In the genomic region with DNA sequence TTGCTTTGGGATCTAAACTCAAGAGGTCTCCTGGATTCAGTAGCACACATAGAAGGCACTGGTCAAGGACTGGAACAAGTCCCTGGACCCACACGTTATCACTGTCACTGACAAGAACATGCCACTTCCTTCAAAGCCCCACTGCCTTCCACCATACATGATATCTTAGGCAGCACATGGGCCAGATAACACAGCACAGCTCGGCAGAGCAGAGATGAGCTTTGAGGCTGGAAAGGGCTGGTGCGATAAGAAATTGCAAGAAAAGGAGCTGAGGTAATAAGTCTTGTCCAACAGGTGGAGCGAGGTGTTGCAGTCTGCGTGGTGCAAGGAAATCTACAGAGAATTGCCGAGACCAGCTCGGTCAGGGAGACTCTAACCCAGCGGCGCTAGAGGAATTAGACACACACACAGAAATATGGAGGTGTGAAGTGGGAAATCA, we compare ENCODE assay signal across 24 cellular contexts.
DNase-seq lines count a peak whose midpoint lies in the region; ATAC-seq and TF ChIP-seq lines count a peak whose summit lies in the region.
"Had no signal": no experiment of that assay in that cellular context is flagged by ENCODE, and none has a peak within 500 bp of the region (broad histone marks: within the 10 kb centered on the region; RNA-seq: fewer than 3 reads in every experiment).

No MANE protein-coding gene starts in this region.

- H3K79me2 ChIP-seq in H9 (ENCODE audit: insufficient read depth, low read length) = no peaks in the 10 kb centered on the region

- 0 out of 2 replicates have a peak, but pooled peaks cover 2% of the 10 kb centered on the region for H3K4me1 ChIP-seq in H9 (ENCODE audit: insufficient read depth, low read length)
- peaks cover 0 to 6% (median 0%) of the 10 kb centered on the region in 4 donors for H3K4me1 ChIP-seq in esophagus muscularis mucosa
- H3K4me1 ChIP-seq: right atrium auricular region, vagina had no signal

- no peak overlapping the region for H2BK20ac ChIP-seq in H9 (ENCODE audit: low read depth, low read length, poor library complexity, severe bottlenecking)

- no peaks in the 10 kb centered on the region; a peak in 1 of 7 replicates for H3K36me3 Mint-ChIP-seq in H9 (ENCODE audit: insufficient read depth in 1 of 3, low read depth in 3 of 3)
- H3K36me3 Mint-ChIP-seq: brain, memory B cell, naive B cell had no signal

- H3K27me3 Mint-ChIP-seq in H9 (ENCODE audit: low read depth) = peaks cover 5% of the 10 kb centered on the region; the same call in 1 of the 2 replicates

- H3T11ph ChIP-seq in H9 (ENCODE audit: low read length) = no peak overlapping the region

- H3K4me3 Mint-ChIP-seq in H9 = no peak overlapping the region
- H3K4me3 Mint-ChIP-seq: brain, memory B cell, naive B cell had no signal

- no peaks in the 10 kb centered on the region for H3K36me3 ChIP-seq in esophagus muscularis mucosa
- H3K36me3 ChIP-seq: right atrium auricular region, vagina, WERI-Rb-1 had no signal

- no peak overlapping the region for H3K18ac ChIP-seq in H9 (ENCODE audit: insufficient read length, low read depth, low read length)

- H3K9me3 ChIP-seq in H9 (ENCODE audit: control insufficient read depth, low read depth, low read length) (no peaks in the 10 kb centered on the region), esophagus muscularis mucosa (no peaks in the 10 kb centered on the region)
- H3K9me3 ChIP-seq: right atrium auricular region, vagina had no signal

- H3K27me3 ChIP-seq in H9 (ENCODE audit: insufficient read depth, low read length) = no peaks in the 10 kb centered on the region
- peaks cover 0 to under 1% (median 0%) of the 10 kb centered on the region in 4 donors for H3K27me3 ChIP-seq in esophagus muscularis mucosa
- H3K27me3 ChIP-seq: right atrium auricular region, vagina had no signal

- no peak overlapping the region for H4K5ac ChIP-seq in H9 (ENCODE audit: insufficient read length, low read depth, low read length)

- TF ChIP-seq POLR2A in esophagus muscularis mucosa (IDR thresholded peaks at IDR 0.05; ENCODE audit: low read depth) = no peak

- H4K20me1 ChIP-seq in H9 (ENCODE audit: control insufficient read depth, insufficient read depth, insufficient read length) = no peaks in the 10 kb centered on the region

- no peaks in the 10 kb centered on the region for H3K23me2 ChIP-seq in H9 (ENCODE audit: insufficient read length, low read depth, low read length, poor library complexity, severe bottlenecking)

- no peak overlapping the region for H3K27ac Mint-ChIP-seq in H9
- H3K27ac Mint-ChIP-seq: brain, memory B cell, naive B cell had no signal

- DNase-seq in H9 (peak; percentile 44), UCSD-AML1 (lab: John Stamatoyannopoulos, UW; ENCODE audit: unreplicated experiment) (peak; percentile 16), esophagus muscularis mucosa (ENCODE audit: extremely low spot score) (peak; percentile 50), NCI-H748 treated with DMSO at 0.1 percent for 48 hours (lab: John Stamatoyannopoulos, UW) (no peak), NCI-H1092 treated with DMSO at 0.1 percent for 48 hours (lab: John Stamatoyannopoulos, UW) (no peak), hepatic stellate cell (ENCODE audit: low spot score) (no peak)
- DNase-seq: activated CD4-positive, alpha-beta T cell treated with anti-CD3 and anti-CD28 coated beads, Interleukin-2, amount 50 U/mL, for 4 hours; activated effector memory CD4-positive, alpha-beta T cell treated with anti-CD3 and anti-CD28 coated beads, Interleukin-2, amount 50 U/mL, for 16 hours; C1 segment of cervical spinal cord; DMS 273 treated with DMSO at 0.1 percent for 48 hours; foreskin melanocyte; GDM1; naive B cell; NCI-H2081 treated with DMSO at 0.1 percent for 48 hours; Right ventricle myocardium superior; WERI-Rb-1 had no signal

- H3K14ac ChIP-seq in H9 (ENCODE audit: insufficient read depth, low read length) = no peak overlapping the region

- no peak overlapping the region for H3K56ac ChIP-seq in H9 (ENCODE audit: insufficient read length, low read depth, low read length)

- no peak overlapping the region for H4K91ac ChIP-seq in H9 (ENCODE audit: insufficient read length, low read depth, low read length)

- no peaks in the 10 kb centered on the region for H3K79me1 ChIP-seq in H9 (ENCODE audit: insufficient read depth, low read depth, low read length, poor library complexity, severe bottlenecking)

- intact Hi-C loops in esophagus muscularis mucosa (cut with DNase I) = no loop called here

- no peak overlapping the region for H2AFZ ChIP-seq in H9 (ENCODE audit: low read length)
- H2AFZ ChIP-seq: GM23248 had no signal

- peaks cover 5 to 6% of the 10 kb centered on the region in 2 experiments for H3K4me1 Mint-ChIP-seq in H9
- H3K4me1 Mint-ChIP-seq: naive B cell had no signal

- H3K9ac ChIP-seq in H9 (ENCODE audit: extremely low read depth, insufficient read length, low read length) = no peak overlapping the region
- H3K9ac ChIP-seq: GM23248 had no signal

- no peak overlapping the region for H2AK5ac ChIP-seq in H9 (ENCODE audit: insufficient read length, low read length)

- ATAC-seq in GM21717 (IDR thresholded peaks at IDR 0.05; ENCODE audit: unreplicated experiment) = no peak

- no peak overlapping the region for H3K23ac ChIP-seq in H9 (ENCODE audit: insufficient read length, low read depth, low read length)

- H3K27ac ChIP-seq in 22Rv1 = no peak overlapping the region
- no peak overlapping the region for H3K27ac ChIP-seq in H9 (ENCODE audit: insufficient read length, low read depth, low read length)
- H3K27ac ChIP-seq in esophagus muscularis mucosa (replicated peaks in 1 of 4) = no peak overlapping the region
- H3K27ac ChIP-seq: coronary artery, GM23248, right atrium auricular region, vagina, WERI-Rb-1 had no signal

- TF ChIP-seq EP300 in esophagus muscularis mucosa (IDR thresholded peaks at IDR 0.05) = no peak

- no peak overlapping the region for H4K8ac ChIP-seq in H9 (replicated peaks; ENCODE audit: insufficient read length, low read depth, low read length)

- H2BK12ac ChIP-seq in H9 (ENCODE audit: insufficient read length, low read depth, low read length) = no peak overlapping the region

- no peak overlapping the region for H3K4me2 ChIP-seq in H9 (ENCODE audit: insufficient read depth, insufficient read length, low read length)

- TF ChIP-seq CTCF in 22Rv1 (IDR thresholded peaks at IDR 0.05) (peak; percentile 13; the same call in 1 of the 2 replicates), H9 (conservative IDR thresholded peaks at IDR 0.05) (peak; percentile 31; the same call in 2 of the 3 replicates), esophagus muscularis mucosa (IDR thresholded peaks at IDR 0.05) (no peak)

- H3K4me3 ChIP-seq in esophagus muscularis mucosa = no peak overlapping the region
- H3K4me3 ChIP-seq: coronary artery, GM23248, right atrium auricular region, vagina had no signal

- H2BK5ac ChIP-seq in H9 (ENCODE audit: insufficient read length, low read length) = no peak overlapping the region

- WGBS in H9 (ENCODE audit: extremely low coverage, insufficient read length, low lambda C conversion rate) = no CpG with 5 or more reads among the region's 9 CpGs
- WGBS in esophagus muscularis mucosa = 90% methylated on average over 9 of the region's 9 CpGs

- no peak overlapping the region for H3K4ac ChIP-seq in H9 (ENCODE audit: low read depth, low read length)

- H3K9me3 Mint-ChIP-seq in H9 = peaks cover 2 to 6% of the 10 kb centered on the region in 2 experiments; a peak in 2 of 5 replicates
- H3K9me3 Mint-ChIP-seq: memory B cell, naive B cell had no signal

- H2BK15ac ChIP-seq in H9 (ENCODE audit: low read depth, low read length) = no peak overlapping the region

- H2BK120ac ChIP-seq in H9 (ENCODE audit: low read depth, low read length, poor library complexity, severe bottlenecking) = no peak overlapping the region

Comparison
In these comparisons a context has a peak if more than half of its experiments do, and no peak if none do; other contexts are left out.
1. CTCF ChIP-seq: peak in 22Rv1 (single experiment) and H9 (single experiment); none in esophagus muscularis mucosa (0 of 3).
2. DNase-seq: peak in H9 (single experiment), UCSD-AML1 (single experiment) and esophagus muscularis mucosa (single experiment); none in NCI-H748 treated with DMSO at 0.1 percent for 48 hours (single experiment), NCI-H1092 treated with DMSO at 0.1 percent for 48 hours (single experiment) and hepatic stellate cell (single experiment).